8 cellular contexts compared by ENCODE assay signal in the genomic region with DNA sequence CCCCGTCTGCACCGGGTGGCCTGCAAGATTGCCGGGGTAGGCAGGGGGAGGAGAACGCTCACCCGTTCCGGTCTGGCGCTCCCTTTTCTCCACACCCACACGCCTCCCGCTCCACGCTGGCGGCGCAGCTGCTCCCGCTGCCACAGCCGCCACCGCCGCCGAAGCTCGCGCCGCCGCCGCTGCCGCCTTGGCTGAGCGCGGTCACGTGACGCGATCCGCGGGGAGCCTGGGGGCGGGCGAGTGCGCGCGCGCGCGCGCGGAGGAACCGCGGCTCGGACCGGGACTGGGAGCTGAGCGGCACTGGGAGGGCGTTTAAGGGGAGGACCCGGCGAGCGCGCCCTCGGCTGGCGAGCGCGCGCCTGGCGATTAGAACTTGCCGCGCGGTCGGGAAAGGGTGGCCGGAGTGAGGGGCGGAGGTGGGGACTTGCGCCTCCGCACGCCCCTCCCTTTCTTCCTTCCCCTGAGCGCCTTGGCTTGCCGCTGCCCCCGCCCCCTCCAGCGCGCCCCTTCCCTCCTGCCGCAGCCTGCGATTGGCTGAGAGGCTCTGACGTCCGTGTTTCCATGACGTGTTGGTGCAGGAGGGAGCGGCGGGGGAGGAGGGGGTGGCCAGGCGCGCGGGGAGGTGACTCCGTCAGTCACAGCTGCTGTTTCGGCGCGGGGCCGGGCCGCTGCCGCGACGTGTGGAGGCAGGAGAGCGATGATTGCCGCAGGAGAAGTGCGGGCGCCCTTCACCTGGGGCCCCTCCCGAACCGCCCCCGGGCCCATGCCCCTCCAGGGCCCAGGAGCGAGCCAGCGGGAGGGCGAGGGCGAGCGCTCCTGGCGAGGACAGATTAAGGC. TPM values are rescaled to one million over a fixed set of nuclear protein-coding genes. Genes with fewer than 3 reads are reported as not detected.
DNase-seq lines count a peak whose midpoint lies in the region; ATAC-seq and TF ChIP-seq lines count a peak whose summit lies in the region.

No MANE protein-coding gene starts in this region.

- ATAC-seq in GM18498 (IDR thresholded peaks at IDR 0.05; ENCODE audit: unreplicated experiment) = peak; percentile 74
- peak; percentile 74 for ATAC-seq in HG02885 (IDR thresholded peaks at IDR 0.05; ENCODE audit: poor library complexity, unreplicated experiment)

- peak overlapping the region; percentile 99 for H3K27ac ChIP-seq in left ventricle myocardium inferior (replicated peaks)

- H3K36me3 ChIP-seq in left ventricle myocardium inferior = no peaks in the 10 kb centered on the region

- H3K9me3 ChIP-seq in left ventricle myocardium inferior (replicated peaks) = peaks cover 2% of the 10 kb centered on the region

- no peaks in the 10 kb centered on the region for H3K27me3 ChIP-seq in left ventricle myocardium inferior (ENCODE audit: low read depth)

- H3K27ac Mint-ChIP-seq in T-helper 1 cell treated with Interleukin-12 subunit alpha and Interleukin-12 subunit beta and Interleukin-4 antibody, amounts not matched to agents 30 μg/mL and 1 μg/mL, for 36 hours = peak overlapping the region; percentile 80
- H3K27ac Mint-ChIP-seq in progenitor cell of endocrine pancreas = peak overlapping the region; percentile 98

- no peaks in the 10 kb centered on the region for H3K9me3 Mint-ChIP-seq in T-helper 1 cell treated with Interleukin-12 subunit alpha and Interleukin-12 subunit beta and Interleukin-4 antibody, amounts not matched to agents 30 μg/mL and 1 μg/mL, for 36 hours
- peaks cover 2% of the 10 kb centered on the region for H3K9me3 Mint-ChIP-seq in progenitor cell of endocrine pancreas (ENCODE audit: low read depth)

- peaks cover 48% of the 10 kb centered on the region for H3K27me3 Mint-ChIP-seq in T-helper 1 cell treated with Interleukin-12 subunit alpha and Interleukin-12 subunit beta and Interleukin-4 antibody, amounts not matched to agents 30 μg/mL and 1 μg/mL, for 36 hours (ENCODE audit: low read depth)
- H3K27me3 Mint-ChIP-seq in progenitor cell of endocrine pancreas = no peaks in the 10 kb centered on the region

- peak; percentile 5 for TF ChIP-seq CTCF in left ventricle myocardium inferior (IDR thresholded peaks at IDR 0.05; ENCODE audit: borderline replicate concordance)
- TF ChIP-seq CTCF in progenitor cell of endocrine pancreas (IDR thresholded peaks at IDR 0.05; ENCODE audit: unreplicated experiment) = no peak

- peaks cover 24% of the 10 kb centered on the region for H3K4me1 Mint-ChIP-seq in T-helper 1 cell treated with Interleukin-12 subunit alpha and Interleukin-12 subunit beta and Interleukin-4 antibody, amounts not matched to agents 30 μg/mL and 1 μg/mL, for 36 hours (ENCODE audit: low read depth)
- peaks cover 30% of the 10 kb centered on the region for H3K4me1 Mint-ChIP-seq in progenitor cell of endocrine pancreas (ENCODE audit: low read depth)

- peaks cover 30% of the 10 kb centered on the region for H3K4me1 ChIP-seq in left ventricle myocardium inferior

- H3K4me3 ChIP-seq in left ventricle myocardium inferior = peak overlapping the region; percentile 93

- intact Hi-C loops in left ventricle myocardium inferior (cut with micrococcal nuclease) = no loop called here

- DNase-seq in NCI-H1694 (lab: John Stamatoyannopoulos, UW) (peak; percentile 83), amygdala (lab: John Stamatoyannopoulos, UW) (peak; percentile 73 to 100 (median 96)), left ventricle myocardium inferior (peak; percentile 99), progenitor cell of endocrine pancreas (ENCODE audit: low spot score, unreplicated experiment) (peak; percentile 97), ureter (ENCODE audit: low spot score) (peak; percentile 100)

- peak overlapping the region; percentile 87 for H3K4me3 Mint-ChIP-seq in T-helper 1 cell treated with Interleukin-12 subunit alpha and Interleukin-12 subunit beta and Interleukin-4 antibody, amounts not matched to agents 30 μg/mL and 1 μg/mL, for 36 hours
- H3K4me3 Mint-ChIP-seq in progenitor cell of endocrine pancreas (ENCODE audit: low read depth) = peak overlapping the region; percentile 91

- H3K36me3 Mint-ChIP-seq in T-helper 1 cell treated with Interleukin-12 subunit alpha and Interleukin-12 subunit beta and Interleukin-4 antibody, amounts not matched to agents 30 μg/mL and 1 μg/mL, for 36 hours (ENCODE audit: low read depth) = no peaks in the 10 kb centered on the region
- H3K36me3 Mint-ChIP-seq in progenitor cell of endocrine pancreas (ENCODE audit: insufficient read depth) = no peaks in the 10 kb centered on the region

RNA-seq across cellular contexts. Expression of gene ATP2B1, which starts 0.7 kb away (rescaled TPM):
- total RNA-seq in left ventricle myocardium inferior (10.7 TPM), progenitor cell of endocrine pancreas (105 and 110 TPM in 2 replicates), ureter (72.1 TPM)

Comparison
In these comparisons a context has a peak if more than half of its experiments do, and no peak if none do; other contexts are left out.
1. Peak in every context shown above with its lines: DNase-seq, ATAC-seq, H3K4me3 ChIP-seq and H3K27ac ChIP-seq.